In the genomic region with DNA sequence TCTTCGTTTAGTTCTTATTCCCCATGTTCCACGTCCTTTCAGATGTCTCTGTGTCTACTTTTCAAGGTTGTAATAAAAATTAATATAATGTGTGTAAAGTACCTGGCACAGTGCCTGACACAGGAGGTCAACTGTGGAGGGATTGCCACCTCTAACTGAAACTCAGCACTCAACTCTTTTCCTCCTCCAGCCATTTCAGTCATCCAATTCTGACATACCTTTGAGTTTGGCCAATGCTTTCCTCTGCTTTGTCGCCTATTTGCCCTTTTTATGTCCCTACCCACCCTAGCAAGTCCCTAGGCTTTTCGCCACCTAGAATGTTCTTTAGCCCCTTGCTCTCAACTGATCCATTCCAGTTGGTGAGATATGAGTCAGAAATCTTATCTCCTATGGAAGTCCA, we compare ENCODE assay signal across 1 cellular context.
TF ChIP-seq lines count a peak whose summit lies in the region.

No MANE protein-coding gene starts in this region.

TF ChIP-seq in WTC11, 78 proteins besides CTCF, POLR2A, EP300 and RAD21 (continued from another document):
- TF ChIP-seq, protein P1, sequence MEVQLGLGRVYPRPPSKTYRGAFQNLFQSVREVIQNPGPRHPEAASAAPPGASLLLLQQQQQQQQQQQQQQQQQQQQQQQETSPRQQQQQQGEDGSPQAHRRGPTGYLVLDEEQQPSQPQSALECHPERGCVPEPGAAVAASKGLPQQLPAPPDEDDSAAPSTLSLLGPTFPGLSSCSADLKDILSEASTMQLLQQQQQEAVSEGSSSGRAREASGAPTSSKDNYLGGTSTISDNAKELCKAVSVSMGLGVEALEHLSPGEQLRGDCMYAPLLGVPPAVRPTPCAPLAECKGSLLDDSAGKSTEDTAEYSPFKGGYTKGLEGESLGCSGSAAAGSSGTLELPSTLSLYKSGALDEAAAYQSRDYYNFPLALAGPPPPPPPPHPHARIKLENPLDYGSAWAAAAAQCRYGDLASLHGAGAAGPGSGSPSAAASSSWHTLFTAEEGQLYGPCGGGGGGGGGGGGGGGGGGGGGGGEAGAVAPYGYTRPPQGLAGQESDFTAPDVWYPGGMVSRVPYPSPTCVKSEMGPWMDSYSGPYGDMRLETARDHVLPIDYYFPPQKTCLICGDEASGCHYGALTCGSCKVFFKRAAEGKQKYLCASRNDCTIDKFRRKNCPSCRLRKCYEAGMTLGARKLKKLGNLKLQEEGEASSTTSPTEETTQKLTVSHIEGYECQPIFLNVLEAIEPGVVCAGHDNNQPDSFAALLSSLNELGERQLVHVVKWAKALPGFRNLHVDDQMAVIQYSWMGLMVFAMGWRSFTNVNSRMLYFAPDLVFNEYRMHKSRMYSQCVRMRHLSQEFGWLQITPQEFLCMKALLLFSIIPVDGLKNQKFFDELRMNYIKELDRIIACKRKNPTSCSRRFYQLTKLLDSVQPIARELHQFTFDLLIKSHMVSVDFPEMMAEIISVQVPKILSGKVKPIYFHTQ (CRISPR knock-in tag; IDR thresholded peaks at IDR 0.05): no peak
- TF ChIP-seq, protein P2, sequence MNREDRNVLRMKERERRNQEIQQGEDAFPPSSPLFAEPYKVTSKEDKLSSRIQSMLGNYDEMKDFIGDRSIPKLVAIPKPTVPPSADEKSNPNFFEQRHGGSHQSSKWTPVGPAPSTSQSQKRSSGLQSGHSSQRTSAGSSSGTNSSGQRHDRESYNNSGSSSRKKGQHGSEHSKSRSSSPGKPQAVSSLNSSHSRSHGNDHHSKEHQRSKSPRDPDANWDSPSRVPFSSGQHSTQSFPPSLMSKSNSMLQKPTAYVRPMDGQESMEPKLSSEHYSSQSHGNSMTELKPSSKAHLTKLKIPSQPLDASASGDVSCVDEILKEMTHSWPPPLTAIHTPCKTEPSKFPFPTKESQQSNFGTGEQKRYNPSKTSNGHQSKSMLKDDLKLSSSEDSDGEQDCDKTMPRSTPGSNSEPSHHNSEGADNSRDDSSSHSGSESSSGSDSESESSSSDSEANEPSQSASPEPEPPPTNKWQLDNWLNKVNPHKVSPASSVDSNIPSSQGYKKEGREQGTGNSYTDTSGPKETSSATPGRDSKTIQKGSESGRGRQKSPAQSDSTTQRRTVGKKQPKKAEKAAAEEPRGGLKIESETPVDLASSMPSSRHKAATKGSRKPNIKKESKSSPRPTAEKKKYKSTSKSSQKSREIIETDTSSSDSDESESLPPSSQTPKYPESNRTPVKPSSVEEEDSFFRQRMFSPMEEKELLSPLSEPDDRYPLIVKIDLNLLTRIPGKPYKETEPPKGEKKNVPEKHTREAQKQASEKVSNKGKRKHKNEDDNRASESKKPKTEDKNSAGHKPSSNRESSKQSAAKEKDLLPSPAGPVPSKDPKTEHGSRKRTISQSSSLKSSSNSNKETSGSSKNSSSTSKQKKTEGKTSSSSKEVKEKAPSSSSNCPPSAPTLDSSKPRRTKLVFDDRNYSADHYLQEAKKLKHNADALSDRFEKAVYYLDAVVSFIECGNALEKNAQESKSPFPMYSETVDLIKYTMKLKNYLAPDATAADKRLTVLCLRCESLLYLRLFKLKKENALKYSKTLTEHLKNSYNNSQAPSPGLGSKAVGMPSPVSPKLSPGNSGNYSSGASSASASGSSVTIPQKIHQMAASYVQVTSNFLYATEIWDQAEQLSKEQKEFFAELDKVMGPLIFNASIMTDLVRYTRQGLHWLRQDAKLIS (CRISPR knock-in tag; IDR thresholded peaks at IDR 0.05; ENCODE audit: borderline replicate concordance): no peak
- TF ChIP-seq ZNF671 (CRISPR knock-in tag; IDR thresholded peaks at IDR 0.05) (no peak), ETV6 (CRISPR knock-in tag; IDR thresholded peaks at IDR 0.05) (no peak), JUN (CRISPR knock-in tag; IDR thresholded peaks at IDR 0.05) (no peak)
- TF ChIP-seq, protein P3, sequence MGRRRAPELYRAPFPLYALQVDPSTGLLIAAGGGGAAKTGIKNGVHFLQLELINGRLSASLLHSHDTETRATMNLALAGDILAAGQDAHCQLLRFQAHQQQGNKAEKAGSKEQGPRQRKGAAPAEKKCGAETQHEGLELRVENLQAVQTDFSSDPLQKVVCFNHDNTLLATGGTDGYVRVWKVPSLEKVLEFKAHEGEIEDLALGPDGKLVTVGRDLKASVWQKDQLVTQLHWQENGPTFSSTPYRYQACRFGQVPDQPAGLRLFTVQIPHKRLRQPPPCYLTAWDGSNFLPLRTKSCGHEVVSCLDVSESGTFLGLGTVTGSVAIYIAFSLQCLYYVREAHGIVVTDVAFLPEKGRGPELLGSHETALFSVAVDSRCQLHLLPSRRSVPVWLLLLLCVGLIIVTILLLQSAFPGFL (CRISPR knock-in tag; IDR thresholded peaks at IDR 0.05; ENCODE audit: borderline replicate concordance): no peak
- TF ChIP-seq, protein P4, sequence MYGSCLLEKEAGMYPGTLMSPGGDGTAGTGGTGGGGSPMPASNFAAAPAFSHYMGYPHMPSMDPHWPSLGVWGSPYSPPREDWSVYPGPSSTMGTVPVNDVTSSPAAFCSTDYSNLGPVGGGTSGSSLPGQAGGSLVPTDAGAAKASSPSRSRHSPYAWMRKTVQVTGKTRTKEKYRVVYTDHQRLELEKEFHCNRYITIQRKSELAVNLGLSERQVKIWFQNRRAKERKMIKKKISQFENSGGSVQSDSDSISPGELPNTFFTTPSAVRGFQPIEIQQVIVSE (CRISPR knock-in tag; IDR thresholded peaks at IDR 0.05; ENCODE audit: borderline replicate concordance): no peak
